16 cellular contexts compared by ENCODE assay signal in the genomic region with DNA sequence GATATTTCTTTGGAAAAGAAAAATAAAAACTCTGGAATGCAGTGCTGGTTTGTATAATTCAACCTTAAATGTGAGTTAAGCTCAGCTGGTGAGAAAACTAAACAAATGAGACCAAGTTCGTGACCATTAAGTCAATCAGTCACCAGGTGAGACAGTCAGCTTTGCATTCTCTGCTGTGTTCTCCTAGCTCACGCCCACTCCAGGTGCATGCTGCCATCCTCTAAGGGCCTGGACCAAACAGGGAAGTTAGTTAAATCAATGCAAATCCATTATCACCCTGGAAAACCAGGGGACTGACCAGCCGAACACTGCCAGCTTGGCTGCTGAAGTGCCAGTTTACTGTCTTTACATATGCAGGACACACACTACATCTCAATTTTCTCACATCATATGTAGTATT. TPM values are rescaled to one million over a fixed set of nuclear protein-coding genes. Genes with fewer than 3 reads are reported as not detected.
"Had no signal": no experiment of that assay in that cellular context is flagged by ENCODE, and none has a peak within 500 bp of the region (broad histone marks: within the 10 kb centered on the region; RNA-seq: fewer than 3 reads in every experiment).

No MANE protein-coding gene starts in this region.

- H3K9me3 ChIP-seq: ascending aorta, esophagus squamous epithelium, left lung, tibial nerve had no signal

- H3K27ac ChIP-seq: ascending aorta, esophagus squamous epithelium, left lung, tibial nerve, VCaP had no signal

- H3K36me3 ChIP-seq: ascending aorta, left lung, tibial nerve had no signal

- H3K4me3 ChIP-seq: ascending aorta, esophagus squamous epithelium, left lung, tibial nerve had no signal

- H3K27me3 ChIP-seq: ascending aorta, tibial nerve had no signal

- DNase-seq: activated CD4-positive, alpha-beta T cell treated with anti-CD3 and anti-CD28 coated beads for 4 hours; activated CD8-positive, alpha-beta memory T cell treated with anti-CD3 and anti-CD28 coated beads, Interleukin-2, amount 50 U/mL, for 4 hours; activated CD8-positive, alpha-beta T cell treated with anti-CD3 and anti-CD28 coated beads for 36 hours; activated T-cell treated with anti-CD3 and anti-CD28 coated beads, Interleukin-2, amount 50 U/mL, for 72 hours; esophagus squamous epithelium; foreskin fibroblast; head of caudate nucleus; left lung; natural killer cell; right cardiac atrium; small intestine; stimulated activated naive B cell treated with anti-CD40 and anti-IgM and Interleukin-4, amounts not matched to agents 10 μg/mL and 1 μg/mL and 100 μg/mL, for 72 hours; T-helper 9 cell had no signal

- H3K4me1 ChIP-seq: left lung had no signal

RNA-seq across cellular contexts. Expression of a gene that starts 7.2 kb away (rescaled TPM):
- total RNA-seq: activated CD8-positive, alpha-beta T cell treated with anti-CD3 and anti-CD28 coated beads for 36 hours had no signal
